Comparison of ENCODE assay signal across 24 cellular contexts in genomic region chr1:82387070-82387366, GRCh38.
"Had no signal": no experiment of that assay in that cellular context is flagged by ENCODE, and none has a peak within 500 bp of the region (broad histone marks: within the 10 kb centered on the region; RNA-seq: fewer than 3 reads in every experiment).

No MANE protein-coding gene starts in this region.

- DNase-seq: activated B cell treated with CpG ODN at 0.5 μM for 24 hours; activated CD4-positive, alpha-beta T cell treated with anti-CD3 and anti-CD28 coated beads, Interleukin-2, amount 50 U/mL, for 1 hour; activated CD8-positive, alpha-beta T cell treated with anti-CD3 and anti-CD28 coated beads for 36 hours; activated gamma-delta T cell treated with Interleukin-2 at 50 U/mL for 16 hours; activated naive CD4-positive, alpha-beta T cell treated with anti-CD3 and anti-CD28 coated beads, Interleukin-2, amount 50 U/mL, for 16 hours; activated T-cell treated with anti-CD3 and anti-CD28 coated beads, Interleukin-2, amount 50 U/mL, for 4 hours; amniotic stem cell; caudate nucleus; cortex of kidney; effector memory CD8-positive, alpha-beta T cell; erythroblast; gastrocnemius medialis; hippocampal formation; left cardiac atrium; naive B cell; ovary; stimulated activated CD4-positive, alpha-beta T cell treated with anti-CD3 and anti-CD28 coated beads, Interleukin-12 subunit alpha, Interleukin-12 subunit beta, amount 100 ng/mL, for 4 hours; stimulated activated CD4-positive, alpha-beta T cell treated with anti-CD3 and anti-CD28 coated beads, Interleukin-4, amount 100 ng/mL, for 1 hour; upper lobe of right lung had no signal

- ATAC-seq: activated CD8-positive, alpha-beta T cell treated with anti-CD3 and anti-CD28 coated beads for 36 hours; activated T-cell treated with anti-CD3 and anti-CD28 coated beads, Interleukin-2, amount 50 U/mL, for 4 hours; activated T-helper 17 cell treated with anti-CD3 and anti-CD28 coated beads, Interleukin-2, amount 50 U/mL, for 72 hours; effector memory CD8-positive, alpha-beta T cell; gastrocnemius medialis; left cardiac atrium; sciatic nerve; upper lobe of right lung had no signal

- H3K27ac Mint-ChIP-seq: activated B cell treated with CpG ODN at 0.5 μM for 24 hours; activated CD8-positive, alpha-beta T cell treated with anti-CD3 and anti-CD28 coated beads for 36 hours; activated T-helper 17 cell treated with anti-CD3 and anti-CD28 coated beads, Interleukin-2, amount 50 U/mL, for 72 hours; effector memory CD8-positive, alpha-beta T cell; mesothelial cell of epicardium; naive B cell; progenitor cell of endocrine pancreas; stimulated activated naive CD8-positive, alpha-beta T cell treated with anti-CD3 and anti-CD28 coated beads, Interleukin-15, Interleukin-2, amounts not matched to agents 100 ng/mL and 50 ng/mL, for 24 hours had no signal

- H3K4me1 Mint-ChIP-seq: activated B cell treated with CpG ODN at 0.5 μM for 24 hours; activated T-helper 17 cell treated with anti-CD3 and anti-CD28 coated beads, Interleukin-2, amount 50 U/mL, for 72 hours; naive B cell had no signal

- H3K36me3 Mint-ChIP-seq: mesothelial cell of epicardium, naive B cell had no signal

- H3K9me3 Mint-ChIP-seq: activated B cell treated with CpG ODN at 0.5 μM for 24 hours, mesothelial cell of epicardium had no signal

- H3K4me3 Mint-ChIP-seq: activated B cell treated with CpG ODN at 0.5 μM for 24 hours; activated CD8-positive, alpha-beta T cell treated with anti-CD3 and anti-CD28 coated beads for 36 hours; activated T-cell treated with anti-CD3 and anti-CD28 coated beads, Interleukin-2, amount 50 U/mL, for 4 hours; activated T-helper 17 cell treated with anti-CD3 and anti-CD28 coated beads, Interleukin-2, amount 50 U/mL, for 72 hours; effector memory CD8-positive, alpha-beta T cell; mesothelial cell of epicardium; naive B cell; stimulated activated naive CD8-positive, alpha-beta T cell treated with anti-CD3 and anti-CD28 coated beads, Interleukin-15, Interleukin-2, amounts not matched to agents 100 ng/mL and 50 ng/mL, for 24 hours had no signal
